ENCODE assay signal across 8 cellular contexts in the genomic region with DNA sequence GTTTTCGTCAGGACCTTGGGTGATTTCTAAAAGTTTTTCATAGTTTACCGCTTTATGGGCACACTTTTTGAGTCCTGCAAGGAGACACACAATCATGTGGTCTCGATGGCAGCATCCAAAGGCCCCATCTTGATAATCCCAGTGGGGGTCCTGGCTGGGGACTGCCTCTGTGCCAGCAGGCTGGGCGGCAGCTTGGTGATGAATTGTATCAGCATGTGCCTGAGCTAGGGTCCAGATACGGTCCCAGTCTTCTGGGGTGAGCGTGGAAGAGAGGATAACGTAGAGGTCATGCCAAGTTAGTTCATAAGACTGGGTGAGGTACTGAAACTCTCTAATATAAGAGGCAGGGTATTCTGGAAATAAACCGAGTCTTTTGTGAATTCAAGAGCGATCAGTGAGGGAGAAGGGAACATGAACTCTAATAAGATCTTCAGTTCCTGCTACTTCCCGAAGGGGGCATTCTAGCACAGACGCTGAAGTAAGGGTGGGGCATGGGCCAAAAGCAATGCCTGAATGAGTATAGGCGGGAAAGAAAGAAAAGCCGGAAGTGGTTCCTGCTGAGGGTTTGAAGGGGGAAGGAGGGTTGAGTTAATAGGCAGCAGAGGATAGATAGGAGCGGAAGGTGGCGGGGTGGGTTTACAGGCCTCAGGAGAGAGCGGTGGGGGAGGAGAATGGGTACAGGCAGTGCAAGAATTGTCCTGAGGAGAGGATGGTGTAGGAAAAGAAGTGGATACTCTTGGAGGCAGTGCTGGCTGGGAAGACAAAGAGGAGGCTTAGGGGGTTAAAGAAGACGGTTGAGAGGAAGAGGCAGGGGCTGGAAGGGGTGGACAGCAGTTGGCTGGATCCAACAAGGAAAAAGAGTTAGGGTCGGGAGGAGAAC. TPM values are rescaled to one million over a fixed set of nuclear protein-coding genes. Genes with fewer than 3 reads are reported as not detected.
DNase-seq lines count a peak whose midpoint lies in the region; ATAC-seq and TF ChIP-seq lines count a peak whose summit lies in the region.

No MANE protein-coding gene starts in this region.

- no peaks in the 10 kb centered on the region for H3K27me3 ChIP-seq in SJSA1 (replicated peaks)
- H3K27me3 ChIP-seq in testis = no peaks in the 10 kb centered on the region

- 16 to 21% methylated on average over 18 of the region's 18 CpGs for WGBS in testis, 2 donors

- intact Hi-C loops in activated naive CD4-positive, alpha-beta T cell treated with anti-CD3 and anti-CD28 coated beads for 36 hours (cut with micrococcal nuclease) = loop anchor here (1.0 kb wide), 2 partner anchors 30 to 723 kb away; a partner anchor contains a TSS
- intact Hi-C loops in testis (cut with DNase I; ENCODE audit: low total_unique reads) = no loop called here

- H3K4me1 Mint-ChIP-seq in activated naive CD4-positive, alpha-beta T cell treated with anti-CD3 and anti-CD28 coated beads for 36 hours (ENCODE audit: low read depth) = peaks cover 15% of the 10 kb centered on the region

- DNase-seq in AG10803 (ENCODE audit: low read depth) = peak; percentile 83
- DNase-seq in NAMALWA (ENCODE audit: low spot score) = peak; percentile 95
- DNase-seq in SJSA1 (ENCODE audit: low read depth in 1 of 2, low spot score in 2 of 2) = peak; percentile 89 to 91
- DNase-seq in activated naive CD4-positive, alpha-beta T cell treated with anti-CD3 and anti-CD28 coated beads for 36 hours = peak; percentile 90
- peak; percentile 42 for DNase-seq in glomerular endothelial cell (ENCODE audit: extremely low read depth, low read depth, low spot score)
- DNase-seq in omental fat pad (ENCODE audit: low spot score) = no peak
- peak; percentile 88 for DNase-seq in testis

- H3K27me3 Mint-ChIP-seq in activated naive CD4-positive, alpha-beta T cell treated with anti-CD3 and anti-CD28 coated beads for 36 hours (ENCODE audit: low read depth) = no peaks in the 10 kb centered on the region

- TF ChIP-seq POLR2A in testis (IDR thresholded peaks at IDR 0.05) = no peak

- ATAC-seq in GM19372 (IDR thresholded peaks at IDR 0.05; ENCODE audit: low read depth, unreplicated experiment) (peak; percentile 54), omental fat pad (ENCODE audit: low FRiP score) (peak; percentile 88)

- H3K36me3 ChIP-seq in SJSA1 (no peaks in the 10 kb centered on the region), testis (ENCODE audit: low read depth, missing control alignments) (no peaks in the 10 kb centered on the region)

- no peaks in the 10 kb centered on the region for H3K9me3 Mint-ChIP-seq in activated naive CD4-positive, alpha-beta T cell treated with anti-CD3 and anti-CD28 coated beads for 36 hours

- H3K27ac Mint-ChIP-seq in activated naive CD4-positive, alpha-beta T cell treated with anti-CD3 and anti-CD28 coated beads for 36 hours = peak overlapping the region; percentile 73

- peak; percentile 82 for TF ChIP-seq CTCF in AG10803 (conservative IDR thresholded peaks at IDR 0.05; ENCODE audit: low read length)
- TF ChIP-seq CTCF in omental fat pad (IDR thresholded peaks at IDR 0.05) = peak in 1 of 3 donors; percentile 27
- TF ChIP-seq CTCF in testis (IDR thresholded peaks at IDR 0.05) = peak; percentile 67 to 88 (median 73)

- no peak overlapping the region for H3K4me3 ChIP-seq in AG10803 (ENCODE audit: low read length)
- no peak overlapping the region for H3K4me3 ChIP-seq in SJSA1
- H3K4me3 ChIP-seq in testis = no peak overlapping the region

- H3K27ac ChIP-seq in SJSA1 (peak overlapping the region; percentile 35), testis (no peak overlapping the region)

- CTCF ChIA-PET in activated naive CD4-positive, alpha-beta T cell treated with anti-CD3 and anti-CD28 coated beads for 36 hours (lab: Charles Lee) = interaction anchor here (1.0 to 1.2 kb wide), 2 partner anchors 37 to 68 kb away, joined by 3 read pairs; no protein-coding TSS in a partner anchor

- H3K4me3 Mint-ChIP-seq in activated naive CD4-positive, alpha-beta T cell treated with anti-CD3 and anti-CD28 coated beads for 36 hours = peak overlapping the region; percentile 59

- no peaks in the 10 kb centered on the region for H3K9me3 ChIP-seq in SJSA1 (replicated peaks)
- no peaks in the 10 kb centered on the region for H3K9me3 ChIP-seq in testis

- no peaks in the 10 kb centered on the region for H3K36me3 Mint-ChIP-seq in activated naive CD4-positive, alpha-beta T cell treated with anti-CD3 and anti-CD28 coated beads for 36 hours (ENCODE audit: low read depth)

- H3K4me1 ChIP-seq in SJSA1 (replicated peaks) (peaks cover 22% of the 10 kb centered on the region), testis (peaks cover 2% of the 10 kb centered on the region)

RNA-seq across cellular contexts. Expression of a gene that starts 1.6 kb away (rescaled TPM):
- not detected in 2 replicates for total RNA-seq in SJSA1 (2014; rRNA removed; shearing (Covaris generic))
- total RNA-seq in activated naive CD4-positive, alpha-beta T cell treated with anti-CD3 and anti-CD28 coated beads for 36 hours = under 1 TPM in 1 of 2 experiments, not detected in 1; 0.17 TPM
- total RNA-seq in glomerular endothelial cell (not detected in 2 replicates), omental fat pad (not detected), testis (under 1 TPM; 0.25 to 0.47 TPM)
- polyA plus RNA-seq in testis (ENCODE audit: insufficient read depth, low read depth, low replicate concordance) = 0.24 TPM

RNA-seq across cellular contexts. Expression of a gene that starts 30.7 kb away (rescaled TPM):
- total RNA-seq in SJSA1 (2014; rRNA removed; shearing (Covaris generic)) = 49.2 and 54.9 TPM in 2 replicates
- total RNA-seq in activated naive CD4-positive, alpha-beta T cell treated with anti-CD3 and anti-CD28 coated beads for 36 hours = 10 to 100 TPM; 11.5 to 12.5 TPM
- total RNA-seq in glomerular endothelial cell (26.6 and 49.3 TPM in 2 replicates), omental fat pad (10 to 100 TPM; 45.4 to 79.0 (median 51.9) TPM), testis (10 to 100 TPM; 37.8 to 53.3 TPM)
- polyA plus RNA-seq in testis (ENCODE audit: insufficient read depth, low read depth, low replicate concordance) = 35.2 TPM

RNA-seq across cellular contexts. Expression of a gene that starts 44.5 kb away (rescaled TPM):
- total RNA-seq in SJSA1 (2014; rRNA removed; shearing (Covaris generic)) = 14.4 and 21.3 TPM in 2 replicates
- 10 to 100 TPM; 38.6 to 38.7 TPM for total RNA-seq in activated naive CD4-positive, alpha-beta T cell treated with anti-CD3 and anti-CD28 coated beads for 36 hours
- total RNA-seq in glomerular endothelial cell (9.8 and 13.1 TPM in 2 replicates), omental fat pad (10 to 100 TPM in 2 of 4 donors, 1 to 10 TPM in 2; 8.5 to 28.3 (median 13.6) TPM), testis (10 to 100 TPM; 24.8 to 24.9 TPM)
- polyA plus RNA-seq in testis (ENCODE audit: insufficient read depth, low read depth, low replicate concordance) = 14.2 TPM

RNA-seq across cellular contexts. Expression of a gene that starts 50.6 kb away (rescaled TPM):
- total RNA-seq in SJSA1 (2014; rRNA removed; shearing (Covaris generic)) = 8.8 and 37.7 TPM in 2 replicates
- 10 to 100 TPM; 15.1 to 17.6 TPM for total RNA-seq in activated naive CD4-positive, alpha-beta T cell treated with anti-CD3 and anti-CD28 coated beads for 36 hours
- total RNA-seq in glomerular endothelial cell (21.1 and 22.9 TPM in 2 replicates), omental fat pad (10 to 100 TPM in 3 of 4 donors, 1 to 10 TPM in 1; 9.2 to 27.7 (median 18.6) TPM), testis (10 to 100 TPM; 22.1 to 38.8 TPM)
- 82.5 TPM for polyA plus RNA-seq in testis (ENCODE audit: insufficient read depth, low read depth, low replicate concordance)
